In genomic region chr15:50358805-50359204, GRCh38 we compare ENCODE assay signal across 8 cellular contexts. TPM values are rescaled to one million over a fixed set of nuclear protein-coding genes. Genes with fewer than 3 reads are reported as not detected.
DNase-seq lines count a peak whose midpoint lies in the region; ATAC-seq and TF ChIP-seq lines count a peak whose summit lies in the region.

No MANE protein-coding gene starts in this region.

- H2AFZ ChIP-seq in osteoblast (ENCODE audit: low read length): no peak overlapping the region

- no peak for ATAC-seq in left ventricle myocardium superior
- ATAC-seq in GM19035 (IDR thresholded peaks at IDR 0.05; ENCODE audit: unreplicated experiment): no peak

- peaks cover 9% of the 10 kb centered on the region for H3K4me1 ChIP-seq in cardiac muscle cell (ENCODE audit: low read depth)
- peaks cover 12 to 21% of the 10 kb centered on the region in 2 donors for H3K4me1 ChIP-seq in adrenal gland (replicated peaks in 1 of 2)
- peaks cover 8% of the 10 kb centered on the region for H3K4me1 ChIP-seq in osteoblast (ENCODE audit: insufficient read depth, low read length)

- H3K9me3 ChIP-seq in cardiac muscle cell (ENCODE audit: low read depth): no peaks in the 10 kb centered on the region
- H3K9me3 ChIP-seq in adrenal gland (replicated peaks in 1 of 3): no peaks in the 10 kb centered on the region
- no peaks in the 10 kb centered on the region for H3K9me3 ChIP-seq in osteoblast (ENCODE audit: low read depth, low read length)

- no peaks in the 10 kb centered on the region for H4K20me1 ChIP-seq in osteoblast (ENCODE audit: insufficient read depth, low read length)

- H3K27ac ChIP-seq in cardiac muscle cell (no peak overlapping the region), adrenal gland (no peak overlapping the region), osteoblast (ENCODE audit: low read depth, low read length) (no peak overlapping the region)

- 64 to 77% (median 73%) methylated on average over 1 of the region's 1 CpG for WGBS in adrenal gland, 4 donors

- peaks cover 11% of the 10 kb centered on the region for H3K36me3 ChIP-seq in cardiac muscle cell
- H3K36me3 ChIP-seq in adrenal gland (replicated peaks in 1 of 2): no peaks in the 10 kb centered on the region
- H3K36me3 ChIP-seq in osteoblast (ENCODE audit: insufficient read depth, low read length): peaks cover 33% of the 10 kb centered on the region

- peaks cover 44% of the 10 kb centered on the region for H3K79me2 ChIP-seq in osteoblast (ENCODE audit: insufficient read depth, low read length)

- DNase-seq in cardiac muscle cell (ENCODE audit: low read depth in 1 of 2, low spot score in 1 of 2) (peak; percentile 5 to 51), left ventricle myocardium superior (no peak), MV-4-11 (lab: John Stamatoyannopoulos, UW) (peak; percentile 54), adrenal gland (peak in 2 of 7 donors; percentile 37 to 41), osteoblast (ENCODE audit: insufficient read length, low spot score, missing footprints) (peak; percentile 89), T-helper 9 cell (no peak), posterior vena cava (ENCODE audit: low spot score) (no peak)

- peak; percentile 41 for TF ChIP-seq CTCF in cardiac muscle cell (IDR thresholded peaks at IDR 0.05; ENCODE audit: low read depth, low read length)
- TF ChIP-seq CTCF in adrenal gland (IDR thresholded peaks at IDR 0.05): peak in 5 of 6 experiments; percentile 7 to 30 (median 28)
- peak; percentile 59 for TF ChIP-seq CTCF in osteoblast (IDR thresholded peaks at IDR 0.05; ENCODE audit: extremely low read depth, low read depth, low read length)

- H3K27me3 ChIP-seq in cardiac muscle cell (no peaks in the 10 kb centered on the region), adrenal gland (no peaks in the 10 kb centered on the region), osteoblast (ENCODE audit: insufficient read depth, low read length) (no peaks in the 10 kb centered on the region)

- H3K4me3 ChIP-seq in cardiac muscle cell: no peak overlapping the region
- H3K4me3 ChIP-seq in adrenal gland: no peak overlapping the region
- no peak overlapping the region for H3K4me3 ChIP-seq in osteoblast (ENCODE audit: insufficient read depth, low read length)

- TF ChIP-seq POLR2A in adrenal gland (IDR thresholded peaks at IDR 0.05): no peak

- intact Hi-C loops in left ventricle myocardium superior (cut with micrococcal nuclease): no loop called here
- intact Hi-C loops in adrenal gland (cut with DNase I): no loop called here
- intact Hi-C loops in posterior vena cava (cut with DNase I): loop anchor here in 1 of 2 donors (10.0 kb wide), 1 partner anchor 66 kb away; the partner anchor contains the start of gene USP8

- no peak overlapping the region for H3K4me2 ChIP-seq in osteoblast (ENCODE audit: insufficient read depth, low read length)

RNA-seq across cellular contexts. Expression of gene GABPB1, which starts 3.8 kb away (rescaled TPM):
- total RNA-seq in cardiac muscle cell: 22.3 and 25.5 TPM in 2 replicates
- polyA plus RNA-seq in cardiac muscle cell: 12.5 and 15.3 TPM in 2 replicates
- total RNA-seq in left ventricle myocardium superior: 10.8 TPM
- 10 to 100 TPM; 12.6 to 23.0 (median 14.7) TPM for total RNA-seq in adrenal gland
- 10 to 100 TPM in 1 of 3 donors, 1 to 10 TPM in 2; 3.7 to 23.4 (median 7.2) TPM for polyA plus RNA-seq in adrenal gland
- total RNA-seq in osteoblast: 33.3 and 44.9 TPM in 2 replicates
- 10 to 100 TPM; 11.6 to 16.7 TPM for total RNA-seq in posterior vena cava

Comparison
In these comparisons a context has a peak if more than half of its experiments do, and no peak if none do; other contexts are left out.
1. DNase-seq: peak in cardiac muscle cell (2 of 2), MV-4-11 (single experiment) and osteoblast (single experiment); none in left ventricle myocardium superior (single experiment), T-helper 9 cell (single experiment) and posterior vena cava (single experiment).
2. Peak in every context shown above with its lines, with median percentiles within 50 percentile points of each other: CTCF ChIP-seq.